Comparison of ENCODE assay signal across 1 cellular context in genomic region chr2:287471-287885, GRCh38.
TF ChIP-seq lines count a peak whose summit lies in the region.

No MANE protein-coding gene starts in this region.

TF ChIP-seq in IMR-90, 13 proteins besides CTCF, POLR2A, EP300 and RAD21 (continued from another document):
- TF ChIP-seq CEBPB (IDR thresholded peaks at IDR 0.05; ENCODE audit: low read depth, low read length) (no peak), RCOR1 (IDR thresholded peaks at IDR 0.05; ENCODE audit: insufficient replicate concordance, low read length) (no peak), SMC3 (IDR thresholded peaks at IDR 0.05; ENCODE audit: low read depth, low read length) (no peak)
